ENCODE assay signal across 8 cellular contexts in genomic region chr10:43136995-43137700, GRCh38. TPM values are rescaled to one million over a fixed set of nuclear protein-coding genes. Genes with fewer than 3 reads are reported as not detected.
DNase-seq lines count a peak whose midpoint lies in the region; ATAC-seq and TF ChIP-seq lines count a peak whose summit lies in the region.

No MANE protein-coding gene starts in this region.

- peak overlapping the region; percentile 76 to 79 for H3K9ac ChIP-seq in duodenal mucosa (ENCODE audit: low read depth in 1 of 2, low read length in 2 of 2)

- H3K36me3 Mint-ChIP-seq in neural crest cell (ENCODE audit: low read depth): no peaks in the 10 kb centered on the region

- no peaks in the 10 kb centered on the region for H3K36me3 ChIP-seq in duodenal mucosa (ENCODE audit: control insufficient read depth in 1 of 2, insufficient read depth in 2 of 2, low read length in 2 of 2)

- TF ChIP-seq CTCF in C4-2B (conservative IDR thresholded peaks at IDR 0.05) (no peak), NB4 (IDR thresholded peaks at IDR 0.05; ENCODE audit: low read depth, low read length) (no peak), neural crest cell (conservative IDR thresholded peaks at IDR 0.05) (no peak)

- peak overlapping the region; percentile 99 for H3K27ac Mint-ChIP-seq in neural crest cell (ENCODE audit: unreplicated experiment)

- H3K4me1 ChIP-seq in duodenal mucosa (ENCODE audit: control insufficient read depth in 1 of 2, insufficient read depth in 2 of 2, low read length in 2 of 2): peaks cover 14 to 17% of the 10 kb centered on the region in 2 donors

- H3K27ac ChIP-seq in C4-2B (peak overlapping the region; percentile 88), duodenal mucosa (ENCODE audit: low read depth, low read length) (peak overlapping the region; percentile 85)

- no peaks in the 10 kb centered on the region for H3K9me3 Mint-ChIP-seq in neural crest cell

- H3K9me3 ChIP-seq in duodenal mucosa (ENCODE audit: control insufficient read depth in 1 of 2, low read length in 2 of 2): no peaks in the 10 kb centered on the region

- TF ChIP-seq POLR2A in NB4 (IDR thresholded peaks at IDR 0.05; ENCODE audit: extremely low read depth, insufficient read length): no peak

- ATAC-seq in HG03196 (IDR thresholded peaks at IDR 0.05; ENCODE audit: unreplicated experiment) (no peak), GM21529 (IDR thresholded peaks at IDR 0.05; ENCODE audit: unreplicated experiment) (no peak), HG02870 (IDR thresholded peaks at IDR 0.05; ENCODE audit: unreplicated experiment) (no peak)

- DNase-seq in NB4 (ENCODE audit: low read depth) (no peak), neural crest cell (ENCODE audit: low read depth, low spot score) (no peak), kidney glomerular epithelial cell (lab: John Stamatoyannopoulos, UW) (no peak)

- H3K27me3 ChIP-seq in duodenal mucosa (ENCODE audit: control insufficient read depth in 1 of 2, insufficient read depth in 2 of 2, low read length in 2 of 2): peaks cover 0 to 3% of the 10 kb centered on the region in 2 donors

- H3K4me3 ChIP-seq in NB4 (ENCODE audit: low read depth, low read length): peak overlapping the region; percentile 69
- peak overlapping the region; percentile 91 to 96 for H3K4me3 ChIP-seq in duodenal mucosa (ENCODE audit: low read depth in 1 of 2, low read length in 2 of 2)

- peaks cover 36% of the 10 kb centered on the region for H3K4me1 Mint-ChIP-seq in neural crest cell

- peaks cover 3% of the 10 kb centered on the region for H3K27me3 Mint-ChIP-seq in neural crest cell (ENCODE audit: low read depth)

- H3K4me3 Mint-ChIP-seq in neural crest cell: peak overlapping the region; percentile 95

RNA-seq across cellular contexts. Expression of gene CSGALNACT2, which starts 1.1 kb away (rescaled TPM):
- total RNA-seq in neural crest cell: 13.1 and 14.6 TPM in 2 replicates
